ENCODE assay signal across 8 cellular contexts in the genomic region with DNA sequence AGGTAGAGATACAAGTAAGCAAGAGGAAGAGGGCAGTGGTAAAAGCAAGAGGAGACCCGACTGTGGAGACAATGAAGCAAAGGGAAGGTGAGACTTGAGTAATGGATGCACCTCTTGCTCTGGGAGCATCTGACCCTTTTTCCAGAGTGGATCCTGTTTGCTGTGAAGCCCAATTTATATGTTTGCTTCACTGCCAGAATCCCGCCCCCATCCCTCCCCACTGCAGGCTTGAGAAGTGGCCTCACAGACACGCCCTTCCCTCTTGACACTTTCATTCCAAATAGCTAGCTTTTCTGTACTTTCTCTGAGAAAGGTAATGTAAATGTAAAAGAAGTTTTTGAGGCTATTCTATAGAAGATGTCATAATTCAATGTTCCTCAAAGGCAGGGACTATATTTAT. TPM values are rescaled to one million over a fixed set of nuclear protein-coding genes. Genes with fewer than 3 reads are reported as not detected.
A peak's percentile ranks its signal among the peaks of the same experiment; 100 is the strongest.
DNase-seq lines count a peak whose midpoint lies in the region; ATAC-seq and TF ChIP-seq lines count a peak whose summit lies in the region.

No MANE protein-coding gene starts in this region.

- H3K9me3 Mint-ChIP-seq in Caco-2 (ENCODE audit: unreplicated experiment), result no peaks in the 10 kb centered on the region
- no peaks in the 10 kb centered on the region for H3K9me3 Mint-ChIP-seq in central memory CD8-positive, alpha-beta T cell
- peaks cover 4% of the 10 kb centered on the region for H3K9me3 Mint-ChIP-seq in nephron progenitor cell

- intact Hi-C loops in Caco-2 (cut with micrococcal nuclease; ENCODE audit: unreplicated experiment), result no loop called here

- peaks cover 20% of the 10 kb centered on the region for H3K4me1 ChIP-seq in Caco-2

- H3K27ac Mint-ChIP-seq in Caco-2 (ENCODE audit: unreplicated experiment), result peak overlapping the region; percentile 70
- peak overlapping the region; percentile 68 for H3K27ac Mint-ChIP-seq in central memory CD8-positive, alpha-beta T cell (ENCODE audit: low read depth)
- no peak overlapping the region for H3K27ac Mint-ChIP-seq in nephron progenitor cell

- peak; percentile 28 to 61 for DNase-seq in Caco-2
- peak; percentile 11 for DNase-seq in M059J (ENCODE audit: low read depth)
- DNase-seq in central memory CD8-positive, alpha-beta T cell (ENCODE audit: low spot score in 2 of 2), result no peak
- DNase-seq in nephron progenitor cell, result no peak
- DNase-seq in stimulated activated CD4-positive, alpha-beta T cell treated with anti-CD3 and anti-CD28 coated beads, Interleukin-4, amount 100 ng/mL, for 24 hours, result no peak
- no peak for DNase-seq in NCI-H2081 (lab: John Stamatoyannopoulos, UW)

- no TSS peak for BruUV-seq in Caco-2 (replicated peaks; lab: Mats Ljungman, UMichigan)

- ATAC-seq in central memory CD8-positive, alpha-beta T cell (replicated peaks; ENCODE audit: extremely low read depth, poor library complexity, severe bottlenecking), result no peak
- no peak for ATAC-seq in HG03521 (IDR thresholded peaks at IDR 0.05; ENCODE audit: unreplicated experiment)
- ATAC-seq in HG03039 (IDR thresholded peaks at IDR 0.05; ENCODE audit: unreplicated experiment), result no peak

- H3K4me3 Mint-ChIP-seq in Caco-2 (ENCODE audit: unreplicated experiment) (peak overlapping the region; percentile 92), nephron progenitor cell (peak overlapping the region; percentile 97)
- peak overlapping the region; percentile 93 for H3K4me3 Mint-ChIP-seq in central memory CD8-positive, alpha-beta T cell

- no peaks in the 10 kb centered on the region for H3K9me3 ChIP-seq in Caco-2

- H3K4me1 Mint-ChIP-seq in Caco-2 (ENCODE audit: low read depth, unreplicated experiment), result peaks cover 18% of the 10 kb centered on the region
- peaks cover 13% of the 10 kb centered on the region for H3K4me1 Mint-ChIP-seq in central memory CD8-positive, alpha-beta T cell
- peaks cover 46% of the 10 kb centered on the region for H3K4me1 Mint-ChIP-seq in nephron progenitor cell

- H3K36me3 Mint-ChIP-seq in Caco-2 (ENCODE audit: insufficient read depth, unreplicated experiment) (peaks cover 11% of the 10 kb centered on the region), nephron progenitor cell (ENCODE audit: low read depth) (peaks cover 19% of the 10 kb centered on the region)
- peaks cover 1% of the 10 kb centered on the region for H3K36me3 Mint-ChIP-seq in central memory CD8-positive, alpha-beta T cell (ENCODE audit: insufficient read depth)

- H3K27me3 ChIP-seq in Caco-2 (replicated peaks; ENCODE audit: control insufficient read depth, insufficient read depth, low read length), result no peaks in the 10 kb centered on the region

- CTCF ChIA-PET in Caco-2 (lab: Charles Lee), result interaction anchor here (0.5 to 2.2 kb wide), 6 partner anchors 8 to 1966 kb away, joined by 4 to 13 read pairs (median 6); a partner anchor contains a TSS

- POLR2A ChIA-PET in Caco-2 (lab: Charles Lee), result interaction anchor here (0.6 to 2.6 kb wide), 5 partner anchors 12 to 490 kb away, joined by 3 to 12 read pairs (median 5); a partner anchor contains a TSS

- peak overlapping the region; percentile 80 for H3K4me3 ChIP-seq in Caco-2 (ENCODE audit: low read depth, low read length)

- no peaks in the 10 kb centered on the region for H3K27me3 Mint-ChIP-seq in Caco-2 (ENCODE audit: insufficient read depth, unreplicated experiment)
- peaks cover 20% of the 10 kb centered on the region for H3K27me3 Mint-ChIP-seq in central memory CD8-positive, alpha-beta T cell
- H3K27me3 Mint-ChIP-seq in nephron progenitor cell (ENCODE audit: low read depth, poor library complexity), result peaks cover 11% of the 10 kb centered on the region

- no peaks in the 10 kb centered on the region for H3K36me3 ChIP-seq in Caco-2 (ENCODE audit: control insufficient read depth, insufficient read depth, low read length)

- TF ChIP-seq CTCF in Caco-2 (IDR thresholded peaks at IDR 0.05; ENCODE audit: insufficient read depth in 1 of 2, low read depth in 1 of 2, low read length in 1 of 2, severe bottlenecking in 1 of 2, unreplicated experiment in 1 of 2), result no peak
- TF ChIP-seq CTCF in nephron progenitor cell (IDR thresholded peaks at IDR 0.05), result no peak

RNA-seq across cellular contexts. Expression of a gene that starts 0.7 kb away (rescaled TPM):
- total RNA-seq in Caco-2 (2022), result 96.8 and 108 TPM in 2 replicates
- 23.0 and 38.8 TPM in 2 replicates for total RNA-seq in M059J (2014; rRNA removed; shearing (Covaris generic))

RNA-seq across cellular contexts. Expression of a gene that starts 12.6 kb away (rescaled TPM):
- total RNA-seq in Caco-2 (2022), result 40.4 and 42.1 TPM in 2 replicates
- total RNA-seq in M059J (2014; rRNA removed; shearing (Covaris generic)), result 25.9 and 37.4 TPM in 2 replicates

RNA-seq across cellular contexts. Expression of a gene that starts 38.8 kb away (rescaled TPM):
- 27.8 and 30.6 TPM in 2 replicates for total RNA-seq in Caco-2 (2022)
- 23.9 and 43.6 TPM in 2 replicates for total RNA-seq in M059J (2014; rRNA removed; shearing (Covaris generic))

Comparison
In these comparisons a context has a peak if more than half of its experiments do, and no peak if none do; other contexts are left out.
1. DNase-seq: peak in Caco-2 (2 of 2) and M059J (single experiment); none in central memory CD8-positive, alpha-beta T cell (0 of 2), nephron progenitor cell (single experiment), stimulated activated CD4-positive, alpha-beta T cell treated with anti-CD3 and anti-CD28 coated beads, Interleukin-4, amount 100 ng/mL, for 24 hours (single experiment) and NCI-H2081 (0 of 2).
2. Peak in every context shown above with its lines, with median percentiles within 50 percentile points of each other: H3K4me3 Mint-ChIP-seq.